Comparison of ENCODE assay signal across 1 cellular context in the genomic region with DNA sequence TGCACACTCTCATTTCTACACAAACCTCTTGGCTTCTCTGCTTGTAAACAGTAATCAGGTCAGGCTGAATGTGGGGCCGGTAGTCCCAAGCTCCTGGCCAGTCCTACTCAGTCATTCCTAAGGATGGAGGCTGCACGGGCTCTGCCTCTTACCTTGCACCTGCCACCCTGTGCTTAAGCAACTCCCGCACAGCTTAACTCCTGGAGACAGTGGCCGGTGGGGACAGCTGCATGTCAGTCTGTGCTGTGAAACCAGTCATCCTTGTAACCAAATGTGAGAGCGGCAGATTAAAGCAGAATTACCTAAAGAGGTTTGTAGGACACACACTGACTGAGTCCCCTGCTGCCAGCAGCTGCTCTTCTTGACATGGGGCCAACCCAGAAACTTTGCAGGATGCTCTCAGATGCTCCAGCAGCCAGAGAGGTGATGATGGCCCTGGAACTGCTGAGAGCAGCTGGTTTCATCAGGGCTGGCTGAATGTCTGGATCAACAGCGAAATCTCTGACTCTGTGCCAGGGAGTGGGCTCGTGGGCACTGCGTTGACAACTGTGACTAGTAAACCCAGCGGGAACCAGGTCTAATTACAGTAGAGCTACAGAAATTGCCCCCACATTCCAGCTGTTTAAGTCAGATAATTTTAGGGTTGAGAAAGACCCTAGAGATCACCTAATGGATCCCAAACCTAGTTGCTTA.
TF ChIP-seq lines count a peak whose summit lies in the region.

No MANE protein-coding gene starts in this region.

TF ChIP-seq in GM23338, 12 proteins besides CTCF, POLR2A, EP300 and RAD21 (continued from another document):
- TF ChIP-seq, protein P1, sequence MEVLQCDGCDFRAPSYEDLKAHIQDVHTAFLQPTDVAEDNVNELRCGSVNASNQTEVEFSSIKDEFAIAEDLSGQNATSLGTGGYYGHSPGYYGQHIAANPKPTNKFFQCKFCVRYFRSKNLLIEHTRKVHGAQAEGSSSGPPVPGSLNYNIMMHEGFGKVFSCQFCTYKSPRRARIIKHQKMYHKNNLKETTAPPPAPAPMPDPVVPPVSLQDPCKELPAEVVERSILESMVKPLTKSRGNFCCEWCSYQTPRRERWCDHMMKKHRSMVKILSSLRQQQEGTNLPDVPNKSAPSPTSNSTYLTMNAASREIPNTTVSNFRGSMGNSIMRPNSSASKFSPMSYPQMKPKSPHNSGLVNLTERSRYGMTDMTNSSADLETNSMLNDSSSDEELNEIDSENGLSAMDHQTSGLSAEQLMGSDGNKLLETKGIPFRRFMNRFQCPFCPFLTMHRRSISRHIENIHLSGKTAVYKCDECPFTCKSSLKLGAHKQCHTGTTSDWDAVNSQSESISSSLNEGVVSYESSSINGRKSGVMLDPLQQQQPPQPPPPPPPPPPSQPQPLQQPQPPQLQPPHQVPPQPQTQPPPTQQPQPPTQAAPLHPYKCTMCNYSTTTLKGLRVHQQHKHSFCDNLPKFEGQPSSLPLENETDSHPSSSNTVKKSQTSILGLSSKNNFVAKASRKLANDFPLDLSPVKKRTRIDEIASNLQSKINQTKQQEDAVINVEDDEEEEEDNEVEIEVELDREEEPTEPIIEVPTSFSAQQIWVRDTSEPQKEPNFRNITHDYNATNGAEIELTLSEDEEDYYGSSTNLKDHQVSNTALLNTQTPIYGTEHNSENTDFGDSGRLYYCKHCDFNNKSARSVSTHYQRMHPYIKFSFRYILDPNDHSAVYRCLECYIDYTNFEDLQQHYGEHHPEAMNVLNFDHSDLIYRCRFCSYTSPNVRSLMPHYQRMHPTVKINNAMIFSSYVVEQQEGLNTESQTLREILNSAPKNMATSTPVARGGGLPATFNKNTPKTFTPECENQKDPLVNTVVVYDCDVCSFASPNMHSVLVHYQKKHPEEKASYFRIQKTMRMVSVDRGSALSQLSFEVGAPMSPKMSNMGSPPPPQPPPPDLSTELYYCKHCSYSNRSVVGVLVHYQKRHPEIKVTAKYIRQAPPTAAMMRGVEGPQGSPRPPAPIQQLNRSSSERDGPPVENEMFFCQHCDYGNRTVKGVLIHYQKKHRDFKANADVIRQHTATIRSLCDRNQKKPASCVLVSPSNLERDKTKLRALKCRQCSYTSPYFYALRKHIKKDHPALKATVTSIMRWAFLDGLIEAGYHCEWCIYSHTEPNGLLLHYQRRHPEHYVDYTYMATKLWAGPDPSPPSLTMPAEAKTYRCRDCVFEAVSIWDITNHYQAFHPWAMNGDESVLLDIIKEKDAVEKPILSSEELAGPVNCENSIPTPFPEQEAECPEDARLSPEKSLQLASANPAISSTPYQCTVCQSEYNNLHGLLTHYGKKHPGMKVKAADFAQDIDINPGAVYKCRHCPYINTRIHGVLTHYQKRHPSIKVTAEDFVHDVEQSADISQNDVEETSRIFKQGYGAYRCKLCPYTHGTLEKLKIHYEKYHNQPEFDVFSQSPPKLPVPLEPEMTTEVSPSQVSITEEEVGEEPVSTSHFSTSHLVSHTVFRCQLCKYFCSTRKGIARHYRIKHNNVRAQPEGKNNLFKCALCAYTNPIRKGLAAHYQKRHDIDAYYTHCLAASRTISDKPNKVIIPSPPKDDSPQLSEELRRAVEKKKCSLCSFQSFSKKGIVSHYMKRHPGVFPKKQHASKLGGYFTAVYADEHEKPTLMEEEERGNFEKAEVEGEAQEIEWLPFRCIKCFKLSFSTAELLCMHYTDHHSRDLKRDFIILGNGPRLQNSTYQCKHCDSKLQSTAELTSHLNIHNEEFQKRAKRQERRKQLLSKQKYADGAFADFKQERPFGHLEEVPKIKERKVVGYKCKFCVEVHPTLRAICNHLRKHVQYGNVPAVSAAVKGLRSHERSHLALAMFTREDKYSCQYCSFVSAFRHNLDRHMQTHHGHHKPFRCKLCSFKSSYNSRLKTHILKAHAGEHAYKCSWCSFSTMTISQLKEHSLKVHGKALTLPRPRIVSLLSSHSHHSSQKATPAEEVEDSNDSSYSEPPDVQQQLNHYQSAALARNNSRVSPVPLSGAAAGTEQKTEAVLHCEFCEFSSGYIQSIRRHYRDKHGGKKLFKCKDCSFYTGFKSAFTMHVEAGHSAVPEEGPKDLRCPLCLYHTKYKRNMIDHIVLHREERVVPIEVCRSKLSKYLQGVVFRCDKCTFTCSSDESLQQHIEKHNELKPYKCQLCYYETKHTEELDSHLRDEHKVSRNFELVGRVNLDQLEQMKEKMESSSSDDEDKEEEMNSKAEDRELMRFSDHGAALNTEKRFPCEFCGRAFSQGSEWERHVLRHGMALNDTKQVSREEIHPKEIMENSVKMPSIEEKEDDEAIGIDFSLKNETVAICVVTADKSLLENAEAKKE (CRISPR knock-in tag; IDR thresholded peaks at IDR 0.05) = no peak
- TF ChIP-seq ZNF331 (CRISPR knock-in tag; IDR thresholded peaks at IDR 0.05; ENCODE audit: low read depth) = no peak
- no peak for TF ChIP-seq CREB1 (CRISPR knock-in tag; IDR thresholded peaks at IDR 0.05; ENCODE audit: low read depth)
- no peak for TF ChIP-seq ZNF114 (CRISPR knock-in tag; IDR thresholded peaks at IDR 0.05)
